In genomic region chr2:230416061-230416721, GRCh38 we compare ENCODE assay signal across 8 cellular contexts. TPM values are rescaled to one million over a fixed set of nuclear protein-coding genes. Genes with fewer than 3 reads are reported as not detected.
DNase-seq lines count a peak whose midpoint lies in the region; ATAC-seq, FAIRE-seq and TF ChIP-seq lines count a peak whose summit lies in the region.

Gene SP100, plus strand, starts transcription at chr2:230416201. Its CDS starts 96 bp downstream, at chr2:230416297.

- ATAC-seq in GM21367 (IDR thresholded peaks at IDR 0.05; ENCODE audit: unreplicated experiment) (peak; percentile 67), left lung (peak; percentile 88)

- in situ Hi-C loops in brain microvascular endothelial cell (cut with HindIII; ENCODE audit: low pct_ligation_motif_present, low sequenced_read_pairs), result no loop called here

- DNase-seq in CMK (ENCODE audit: low read depth) (peak; percentile 31), HTR-8/SVneo (ENCODE audit: insufficient read length, low spot score) (peak; percentile 60), UCSD-AML1 (lab: John Stamatoyannopoulos, UW; ENCODE audit: unreplicated experiment) (peak; percentile 72), brain microvascular endothelial cell (peak; percentile 77), left lung (peak; percentile 87 to 93), NCI-H2107 treated with DMSO at 0.1 percent for 48 hours (lab: John Stamatoyannopoulos, UW; ENCODE audit: unreplicated experiment) (no peak)
- DNase-seq in stimulated activated CD4-positive, alpha-beta T cell treated with anti-CD3 and anti-CD28 coated beads, TNF-alpha, amount 100 ng/mL, for 4 hours (ENCODE audit: low read depth in 3 of 3), result peak; percentile 31 to 65 (median 59)

- H3K27me3 ChIP-seq in brain microvascular endothelial cell (replicated peaks), result no peaks in the 10 kb centered on the region
- no peaks in the 10 kb centered on the region for H3K27me3 ChIP-seq in left lung

- H3K27ac ChIP-seq in brain microvascular endothelial cell (peak within 1 kb of the TSS; percentile 76), left lung (peak within 1 kb of the TSS; percentile 91 to 96)

- H3K36me3 ChIP-seq in brain microvascular endothelial cell (replicated peaks) (peaks cover 3% of the 10 kb centered on the region), left lung (no peaks in the 10 kb centered on the region)

- intact Hi-C loops in left lung (cut with DNase I), result no loop called here

- peaks cover 10 to 82% of the 10 kb centered on the region in 2 donors for H3K4me1 ChIP-seq in left lung

- TF ChIP-seq CTCF in brain microvascular endothelial cell (IDR thresholded peaks at IDR 0.05; ENCODE audit: low read depth, low read length, missing control alignments) (no peak), left lung (IDR thresholded peaks at IDR 0.05) (no peak)

- no peak for FAIRE-seq in HTR-8/SVneo (lab: Jason Lieb, UNC)

- H3K9me3 ChIP-seq in left lung, result no peaks in the 10 kb centered on the region

- H3K4me3 ChIP-seq in brain microvascular endothelial cell (ENCODE audit: low read depth, low read length) (peak within 1 kb of the TSS; percentile 68), left lung (peak within 1 kb of the TSS; percentile 45 to 92)

RNA-seq across cellular contexts. Expression of gene SP100, which starts in this region (rescaled TPM):
- total RNA-seq in left lung, result 100 to 1,000 TPM; 101 to 134 TPM
